Comparison of ENCODE assay signal across 8 cellular contexts in the genomic region with DNA sequence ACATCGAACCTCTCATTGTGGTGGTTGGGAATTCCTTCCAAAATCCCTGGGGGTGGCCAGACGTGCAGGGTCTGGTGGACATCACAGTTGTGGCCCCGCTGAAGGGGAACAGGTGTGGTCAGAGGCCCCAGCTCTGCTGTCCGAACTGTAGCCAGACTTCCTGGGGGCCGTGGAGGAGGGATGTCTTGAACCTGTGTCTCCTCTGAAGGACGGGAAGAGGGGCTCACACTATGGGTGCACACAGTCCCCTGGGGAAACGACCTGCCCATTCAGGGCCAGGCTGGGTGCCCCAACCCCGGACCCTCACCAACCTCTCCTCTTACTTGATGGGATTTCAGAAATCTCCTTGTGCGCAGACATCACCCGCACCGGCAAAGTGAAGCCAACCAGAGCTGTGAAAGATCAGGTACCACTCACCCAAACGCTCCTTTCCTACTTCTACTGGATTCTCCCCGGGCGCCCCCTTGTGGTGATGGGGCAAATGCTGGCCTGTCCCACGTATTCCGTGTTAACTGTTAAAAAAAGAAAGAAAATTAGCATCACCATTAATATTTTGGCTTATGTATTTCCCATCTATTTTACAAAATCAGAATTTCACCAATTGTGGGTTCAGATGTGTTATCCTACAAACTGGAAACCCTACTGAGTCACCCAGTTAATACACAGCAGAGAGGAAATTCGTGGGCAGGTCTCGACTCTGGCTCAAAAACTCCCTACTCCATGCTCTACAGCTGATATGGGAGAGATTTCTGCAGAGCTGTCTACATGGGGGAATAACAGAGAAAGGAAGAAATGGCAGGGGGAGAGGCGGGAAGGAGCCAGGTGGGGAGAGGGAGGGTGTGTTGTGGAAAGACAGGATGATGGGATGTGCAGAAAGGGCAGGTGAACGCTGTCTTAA. TPM values are rescaled to one million over a fixed set of nuclear protein-coding genes. Genes with fewer than 3 reads are reported as not detected.
A peak's percentile ranks its signal among the peaks of the same experiment; 100 is the strongest.
DNase-seq lines count a peak whose midpoint lies in the region; ATAC-seq and TF ChIP-seq lines count a peak whose summit lies in the region.

No MANE protein-coding gene starts in this region.

- peak; percentile 27 for TF ChIP-seq CTCF in lung (IDR thresholded peaks at IDR 0.05; ENCODE audit: control extremely low read depth, extremely low read depth)

- H3K9me3 ChIP-seq in lung (ENCODE audit: control insufficient read depth in 2 of 2, insufficient read depth in 1 of 2, low read length in 1 of 2) = peaks cover 0 to 3% of the 10 kb centered on the region in 2 donors

- no peaks in the 10 kb centered on the region for H3K4me1 ChIP-seq in lung (ENCODE audit: control insufficient read depth in 2 of 2, insufficient read depth in 2 of 2, low read length in 2 of 2)

- 31 to 36% methylated on average over 19 to 20 of the region's 20 CpGs for WGBS in lung, 2 donors

- no peak overlapping the region for H3K27ac ChIP-seq in lung (ENCODE audit: low read depth in 1 of 2, low read length in 1 of 2)

- no peak for ATAC-seq in lung (ENCODE audit: insufficient read depth, low FRiP score)

- DNase-seq in activated gamma-delta T cell treated with Interleukin-2 at 50 U/mL for 16 hours = peak; percentile 60
- no peak for DNase-seq in activated gamma-delta T cell (lab: John Stamatoyannopoulos, UW)
- peak; percentile 69 for DNase-seq in NCI-H2171 (lab: John Stamatoyannopoulos, UW)
- DNase-seq in activated CD4-positive, alpha-beta T cell treated with anti-CD3 and anti-CD28 coated beads for 48 hours = peak; percentile 85
- peak; percentile 44 for DNase-seq in dedifferentiated amniotic fluid mesenchymal stem cell (ENCODE audit: extremely low spot score)
- DNase-seq in lung (ENCODE audit: low spot score) = peak; percentile 64
- DNase-seq in stimulated activated CD8-positive, alpha-beta memory T cell treated with anti-CD3 and anti-CD28 coated beads, Interleukin-12 subunit alpha, Interleukin-12 subunit beta, amount 100 ng/mL, for 24 hours (ENCODE audit: extremely low read depth) = peak; percentile 10
- no peak for DNase-seq in GM19238 (ENCODE audit: insufficient read length, low spot score)

- H3K27me3 ChIP-seq in lung (ENCODE audit: control insufficient read depth, insufficient read depth) = no peaks in the 10 kb centered on the region

- no peaks in the 10 kb centered on the region for H3K36me3 ChIP-seq in lung (ENCODE audit: control insufficient read depth in 2 of 2, insufficient read depth in 2 of 2, low read length in 2 of 2)

- H3K4me3 ChIP-seq in lung = no peak overlapping the region

RNA-seq across cellular contexts. Expression of gene PADI4, which starts 28.1 kb away (rescaled TPM):
- 10 to 100 TPM; 12.4 to 16.0 TPM for total RNA-seq in lung
- 10 to 100 TPM in 1 of 2 donors, 1 to 10 TPM in 1; 1.7 to 22.5 TPM for polyA plus RNA-seq in lung

RNA-seq across cellular contexts. Expression of gene PADI6, which starts 35.9 kb away (rescaled TPM):
- total RNA-seq in lung = not detected
- not detected for polyA plus RNA-seq in lung

Comparison
In these comparisons a context has a peak if more than half of its experiments do, and no peak if none do; other contexts are left out.
1. DNase-seq: peak in activated gamma-delta T cell treated with Interleukin-2 at 50 U/mL for 16 hours (single experiment), NCI-H2171 (single experiment), activated CD4-positive, alpha-beta T cell treated with anti-CD3 and anti-CD28 coated beads for 48 hours (single experiment), dedifferentiated amniotic fluid mesenchymal stem cell (single experiment), lung (single experiment) and stimulated activated CD8-positive, alpha-beta memory T cell treated with anti-CD3 and anti-CD28 coated beads, Interleukin-12 subunit alpha, Interleukin-12 subunit beta, amount 100 ng/mL, for 24 hours (single experiment); none in activated gamma-delta T cell (single experiment) and GM19238 (single experiment).